29 cellular contexts compared by ENCODE assay signal in genomic region chr12:116288735-116289134, GRCh38.
"Had no signal": no experiment of that assay in that cellular context is flagged by ENCODE, and none has a peak within 500 bp of the region (broad histone marks: within the 10 kb centered on the region; RNA-seq: fewer than 3 reads in every experiment).

No MANE protein-coding gene starts in this region.

- H3K4me3 ChIP-seq: adrenal gland, body of pancreas, breast epithelium, PC-9 had no signal

- H2AFZ ChIP-seq: PC-9 had no signal

- H3K36me3 Mint-ChIP-seq: activated CD4-positive, alpha-beta memory T cell treated with anti-CD3 and anti-CD28 coated beads for 36 hours; activated naive CD4-positive, alpha-beta T cell treated with anti-CD3 and anti-CD28 coated beads, Interleukin-2, amount 50 U/mL, for 72 hours; WTC11 had no signal

- H3K4me3 Mint-ChIP-seq: activated CD4-positive, alpha-beta memory T cell treated with anti-CD3 and anti-CD28 coated beads for 36 hours; activated naive CD4-positive, alpha-beta T cell treated with anti-CD3 and anti-CD28 coated beads for 36 hours; activated T-cell treated with anti-CD3 and anti-CD28 coated beads, Interleukin-2, amount 50 U/mL, for 4 hours; activated T-helper 1 cell treated with anti-CD3 and anti-CD28 coated beads, Interleukin-12 subunit alpha, Interleukin-12 subunit beta, Interleukin-2, Interleukin-4 antibody, amounts not matched to agents 30 ng/mL and 10 ng/mL and 1 ng/mL, durations not matched to agents 14 hours and 24 hours and 36 hours; T-helper 2 cell treated with Interferon-gamma antibody and Interleukin-4, amounts not matched to agents 5 μg/mL and 100 μg/mL, for 36 hours; WTC11 had no signal

- H3K27ac Mint-ChIP-seq: activated CD4-positive, alpha-beta memory T cell treated with anti-CD3 and anti-CD28 coated beads for 36 hours; activated naive CD4-positive, alpha-beta T cell treated with anti-CD3 and anti-CD28 coated beads for 36 hours; activated naive CD4-positive, alpha-beta T cell treated with anti-CD3 and anti-CD28 coated beads, Interleukin-2, amount 50 U/mL, for 72 hours; activated T-helper 1 cell treated with anti-CD3 and anti-CD28 coated beads, Interleukin-12 subunit alpha, Interleukin-12 subunit beta, Interleukin-2, Interleukin-4 antibody, amounts not matched to agents 30 ng/mL and 10 ng/mL and 1 ng/mL, durations not matched to agents 14 hours and 24 hours and 36 hours; T-helper 2 cell treated with Interferon-gamma antibody and Interleukin-4, amounts not matched to agents 5 μg/mL and 100 μg/mL, for 36 hours; WTC11 had no signal

- H3K36me3 ChIP-seq: adrenal gland, breast epithelium had no signal

- H3K27me3 ChIP-seq: adrenal gland, body of pancreas, breast epithelium had no signal

- H3K9me3 Mint-ChIP-seq: activated CD4-positive, alpha-beta memory T cell treated with anti-CD3 and anti-CD28 coated beads for 36 hours; activated naive CD4-positive, alpha-beta T cell treated with anti-CD3 and anti-CD28 coated beads for 36 hours; activated naive CD4-positive, alpha-beta T cell treated with anti-CD3 and anti-CD28 coated beads, Interleukin-2, amount 50 U/mL, for 72 hours; activated T-cell treated with anti-CD3 and anti-CD28 coated beads, Interleukin-2, amount 50 U/mL, for 4 hours; activated T-helper 1 cell treated with anti-CD3 and anti-CD28 coated beads, Interleukin-12 subunit alpha, Interleukin-12 subunit beta, Interleukin-2, Interleukin-4 antibody, amounts not matched to agents 30 ng/mL and 10 ng/mL and 1 ng/mL, durations not matched to agents 14 hours and 24 hours and 36 hours; T-helper 2 cell treated with Interferon-gamma antibody and Interleukin-4, amounts not matched to agents 5 μg/mL and 100 μg/mL, for 36 hours; WTC11 had no signal

- H3K27ac ChIP-seq: adrenal gland, body of pancreas, breast epithelium, PC-9 had no signal

- H3K4me1 ChIP-seq: adrenal gland, body of pancreas, breast epithelium had no signal

- ATAC-seq: activated naive CD4-positive, alpha-beta T cell treated with anti-CD3 and anti-CD28 coated beads, Interleukin-2, amount 50 U/mL, for 72 hours; activated T-cell treated with anti-CD3 and anti-CD28 coated beads, Interleukin-2, amount 50 U/mL, for 4 hours; body of pancreas; WTC11 had no signal

- H3K27me3 Mint-ChIP-seq: activated CD4-positive, alpha-beta memory T cell treated with anti-CD3 and anti-CD28 coated beads for 36 hours had no signal

- H3K4me2 ChIP-seq: PC-9 had no signal

- H3K9me3 ChIP-seq: adrenal gland, body of pancreas, breast epithelium had no signal

- DNase-seq: activated CD4-positive, alpha-beta memory T cell treated with anti-CD3 and anti-CD28 coated beads for 36 hours; activated CD4-positive, alpha-beta T cell treated with anti-CD3 and anti-CD28 coated beads for 4 hours; activated CD4-positive, alpha-beta T cell treated with anti-CD3 and anti-CD28 coated beads, Interleukin-2, amount 50 U/mL, for 1 hour; activated CD4-positive, CD25-positive, alpha-beta regulatory T cell treated with anti-CD3 and anti-CD28 coated beads, Interleukin-2, amount 50 U/mL, for 72 hours; activated CD8-positive, alpha-beta memory T cell treated with anti-CD3 and anti-CD28 coated beads, Interleukin-2, amount 50 U/mL, for 4 hours; activated gamma-delta T cell treated with Interleukin-2 at 50 U/mL for 16 hours; activated naive CD4-positive, alpha-beta T cell treated with anti-CD3 and anti-CD28 coated beads for 36 hours; activated T-cell treated with anti-CD3 and anti-CD28 coated beads for 4 hours; activated T-cell treated with anti-CD3 and anti-CD28 coated beads, Interleukin-2, amount 50 U/mL, for 4 hours; adrenal gland; body of pancreas; Karpas-422; KBM-7; NCI-H1048; NCI-H1105 treated with DMSO at 0.1 percent for 48 hours; NCI-H1436 treated with DMSO at 0.1 percent for 48 hours; NCI-H1694 treated with DMSO at 0.1 percent for 48 hours; NCI-H2029; NCI-H345; NCI-H524 treated with DMSO at 0.1 percent for 48 hours; NCI-H748 treated with DMSO at 0.1 percent for 48 hours; NK-92 treated with Interleukin-12 subunit alpha and Interleukin-12 subunit beta, amount 100 ng/mL, for 24 hours; PC-9; Right ventricle myocardium superior had no signal
